ENCODE assay signal across 24 cellular contexts in the genomic region with DNA sequence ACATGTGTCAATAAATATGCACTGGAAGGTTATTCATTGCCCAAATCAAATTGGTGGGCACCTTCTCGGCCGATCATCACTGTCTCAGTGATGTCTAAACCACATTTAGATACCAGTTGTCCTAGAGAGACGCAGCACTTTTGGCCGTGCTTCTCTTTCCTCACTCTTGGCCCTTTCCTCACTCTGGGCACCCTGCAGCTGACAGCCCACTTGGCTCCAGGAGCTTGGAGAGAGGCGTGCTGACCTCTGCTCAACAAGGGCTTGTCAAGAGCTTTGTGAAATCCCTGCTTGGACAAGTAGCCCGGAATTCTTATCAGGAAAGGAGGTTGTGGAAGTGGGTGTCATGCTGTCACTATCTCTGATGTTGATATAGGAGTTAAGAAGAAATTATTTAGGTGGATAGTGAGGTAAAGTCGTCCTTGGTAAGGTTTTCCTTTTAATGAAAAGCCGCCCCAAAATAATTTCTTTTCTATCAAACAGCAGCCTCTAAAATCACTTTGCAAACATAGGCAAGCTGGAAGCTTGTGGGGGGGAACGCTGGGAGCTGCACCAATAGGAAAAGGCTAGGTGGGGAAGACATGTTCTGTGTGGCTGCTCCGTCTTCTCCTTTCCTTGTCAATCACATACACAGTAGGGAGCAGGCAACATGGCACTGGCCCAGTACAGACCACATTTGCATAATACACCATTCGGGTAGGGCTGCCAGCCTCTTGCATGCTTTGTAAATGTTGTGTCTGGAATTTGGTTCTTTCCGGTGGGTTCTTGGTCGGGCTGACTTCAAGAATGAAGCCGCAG.
DNase-seq lines count a peak whose midpoint lies in the region; ATAC-seq and TF ChIP-seq lines count a peak whose summit lies in the region.
"Had no signal": no experiment of that assay in that cellular context is flagged by ENCODE, and none has a peak within 500 bp of the region (broad histone marks: within the 10 kb centered on the region; RNA-seq: fewer than 3 reads in every experiment).

No MANE protein-coding gene starts in this region.

- no TSS peak for BruUV-seq in A673 (replicated peaks; lab: Mats Ljungman, UMichigan)

- peaks cover 22% of the 10 kb centered on the region for H3K4me1 ChIP-seq in right cardiac atrium (ENCODE audit: control insufficient read depth, insufficient read depth, low read length)
- H3K4me1 ChIP-seq in psoas muscle, result peaks cover 35% of the 10 kb centered on the region
- H3K4me1 ChIP-seq in aorta (ENCODE audit: control insufficient read depth in 1 of 2, insufficient read depth in 2 of 2, low read length in 2 of 2), result peaks cover 10 to 22% of the 10 kb centered on the region in 2 donors
- no peaks in the 10 kb centered on the region for H3K4me1 ChIP-seq in A673 (ENCODE audit: insufficient read depth, low read length, poor library complexity, severe bottlenecking)
- H3K4me1 ChIP-seq: SJSA1 had no signal

- CTCF ChIA-PET in A673 (lab: Charles Lee), result no interaction called here

- POLR2A ChIA-PET in A673 (lab: Charles Lee; ENCODE audit: low non-redundant PET), result no interaction called here

- no peaks in the 10 kb centered on the region for H3K36me3 ChIP-seq in psoas muscle (ENCODE audit: insufficient read depth in 1 of 2, low read depth in 1 of 2)
- H3K36me3 ChIP-seq in aorta (ENCODE audit: control insufficient read depth in 1 of 2, insufficient read depth in 2 of 2, low read length in 1 of 2), result no peaks in the 10 kb centered on the region
- H3K36me3 ChIP-seq in A673 (ENCODE audit: insufficient read depth, low read length, poor library complexity, severe bottlenecking), result no peaks in the 10 kb centered on the region
- H3K36me3 ChIP-seq: BLaER1 treated with 17β-estradiol and CSF1 and Interleukin-3, amounts not matched to agents 10 nM and 100 nM; SJSA1 had no signal

- in situ Hi-C loops in ACHN (cut with HindIII; ENCODE audit: low pct_ligation_motif_present, low pct_unique_long_range_greater_than_20kb, low sequenced_read_pairs), result no loop called here

- WGBS in right cardiac atrium, result 57% methylated on average over 14 of the region's 14 CpGs
- 45 to 47% (median 45%) methylated on average over 14 of the region's 14 CpGs for WGBS in psoas muscle, 3 donors
- WGBS in aorta, 2 donors, result 39 to 40% methylated on average over 14 of the region's 14 CpGs

- ATAC-seq in Right ventricle myocardium superior (ENCODE audit: poor library complexity), result peak; percentile 90
- ATAC-seq in right cardiac atrium, result peak; percentile 84 to 85
- peak; percentile 82 to 94 (median 90) for ATAC-seq in psoas muscle
- peak; percentile 44 for ATAC-seq in aorta (ENCODE audit: low FRiP score)
- ATAC-seq: PC-3 had no signal

- H3K9me3 ChIP-seq in right cardiac atrium (ENCODE audit: control insufficient read depth, low read length), result no peaks in the 10 kb centered on the region
- H3K9me3 ChIP-seq in psoas muscle, result no peaks in the 10 kb centered on the region
- H3K9me3 ChIP-seq in aorta (ENCODE audit: control insufficient read depth, low read length), result no peaks in the 10 kb centered on the region
- H3K9me3 ChIP-seq in A673 (ENCODE audit: low read depth, low read length, poor library complexity, severe bottlenecking), result peaks cover 9% of the 10 kb centered on the region
- H3K9me3 ChIP-seq: SJSA1 had no signal

- H3K4me3 ChIP-seq in right cardiac atrium (ENCODE audit: low read length) (no peak overlapping the region), psoas muscle (no peak overlapping the region), aorta (ENCODE audit: low read length in 2 of 2) (no peak overlapping the region), A673 (ENCODE audit: low read depth, low read length, poor library complexity, severe bottlenecking) (no peak overlapping the region)
- H3K4me3 ChIP-seq: BLaER1 treated with 17β-estradiol and CSF1 and Interleukin-3, amounts not matched to agents 10 nM and 100 nM; GM23248; SJSA1 had no signal

- no peak for TF ChIP-seq CTCF in psoas muscle (IDR thresholded peaks at IDR 0.05)
- no peak for TF ChIP-seq CTCF in A673 (conservative IDR thresholded peaks at IDR 0.05; ENCODE audit: low read depth, low read length)

- H3K27me3 ChIP-seq in right cardiac atrium (ENCODE audit: control insufficient read depth, insufficient read depth), result no peaks in the 10 kb centered on the region
- no peaks in the 10 kb centered on the region for H3K27me3 ChIP-seq in psoas muscle (ENCODE audit: insufficient read depth in 3 of 3, low read length in 2 of 3)
- H3K27me3 ChIP-seq in aorta (ENCODE audit: control insufficient read depth in 1 of 2, insufficient read depth in 2 of 2, low read length in 1 of 2), result no peaks in the 10 kb centered on the region
- H3K27me3 ChIP-seq in A673 (replicated peaks; ENCODE audit: insufficient read depth, low read depth, low read length, poor library complexity), result no peaks in the 10 kb centered on the region
- H3K27me3 ChIP-seq: BLaER1 treated with 17β-estradiol and CSF1 and Interleukin-3, amounts not matched to agents 10 nM and 100 nM; SJSA1 had no signal

- DNase-seq in Right ventricle myocardium superior, result peak; percentile 62
- DNase-seq in cardiac septum (ENCODE audit: low spot score), result no peak
- peak; percentile 51 to 77 (median 71) for DNase-seq in right cardiac atrium
- peak; percentile 33 to 61 for DNase-seq in psoas muscle
- no peak for DNase-seq in aorta
- DNase-seq in A673 (ENCODE audit: low spot score), result no peak
- no peak for DNase-seq in HUDEP-2 (lab: John Stamatoyannopoulos, UW; ENCODE audit: unreplicated experiment in 76 of 76)
- DNase-seq in ACHN, result no peak
- DNase-seq: 8988T; AML-193; CD4-positive, alpha-beta T cell; GM23248; H9; KBM-7; MV-4-11; NCI-H1105 treated with DMSO at 0.1 percent for 48 hours; NCI-H146; NCI-H1930; NCI-H446; NCI-H524 treated with DMSO at 0.1 percent for 48 hours; NCI-H774; PC-3 had no signal

- H3K27ac ChIP-seq in right cardiac atrium (ENCODE audit: low read length), result no peak overlapping the region
- no peak overlapping the region for H3K27ac ChIP-seq in psoas muscle
- peak overlapping the region in 1 of 2 donors; percentile 17 for H3K27ac ChIP-seq in aorta (ENCODE audit: low read depth in 1 of 2, low read length in 2 of 2)
- H3K27ac ChIP-seq in A673 (ENCODE audit: low read depth, low read length, poor library complexity, severe bottlenecking), result no peak overlapping the region
- H3K27ac ChIP-seq: BLaER1 treated with 17β-estradiol and CSF1 and Interleukin-3, amounts not matched to agents 10 nM and 100 nM; GM23248; SJSA1 had no signal

- intact Hi-C loops in Right ventricle myocardium superior (cut with DNase I) (no loop called here), cardiac septum (cut with DNase I) (loop anchor here (5.0 to 10.0 kb wide), 2 partner anchors 107 to 699 kb away; no protein-coding TSS in a partner anchor), right cardiac atrium (cut with DNase I) (no loop called here), psoas muscle (cut with DNase I) (loop anchor here (5.0 to 10.0 kb wide), 3 partner anchors 49 to 112 kb away; no protein-coding TSS in a partner anchor), aorta (cut with DNase I) (loop anchor here (5.0 kb wide), 2 partner anchors 37 to 107 kb away; no protein-coding TSS in a partner anchor), A673 (cut with micrococcal nuclease; ENCODE audit: unreplicated experiment) (no loop called here)

Comparison
In these comparisons a context has a peak if more than half of its experiments do, and no peak if none do; other contexts are left out.
1. DNase-seq: peak in Right ventricle myocardium superior (single experiment), right cardiac atrium (3 of 3) and psoas muscle (2 of 2); none in cardiac septum (single experiment), aorta (0 of 2), A673 (single experiment), HUDEP-2 (0 of 76) and ACHN (single experiment).
2. intact Hi-C loops: an anchor here in cardiac septum (5.0 to 10.0 kb wide), psoas muscle (5.0 to 10.0 kb wide) and aorta (5.0 kb wide); none called in Right ventricle myocardium superior, right cardiac atrium and A673.
3. Peak in every context shown above with its lines, with median percentiles within 50 percentile points of each other: ATAC-seq.